Comparison of ENCODE assay signal across 23 cellular contexts in the genomic region with DNA sequence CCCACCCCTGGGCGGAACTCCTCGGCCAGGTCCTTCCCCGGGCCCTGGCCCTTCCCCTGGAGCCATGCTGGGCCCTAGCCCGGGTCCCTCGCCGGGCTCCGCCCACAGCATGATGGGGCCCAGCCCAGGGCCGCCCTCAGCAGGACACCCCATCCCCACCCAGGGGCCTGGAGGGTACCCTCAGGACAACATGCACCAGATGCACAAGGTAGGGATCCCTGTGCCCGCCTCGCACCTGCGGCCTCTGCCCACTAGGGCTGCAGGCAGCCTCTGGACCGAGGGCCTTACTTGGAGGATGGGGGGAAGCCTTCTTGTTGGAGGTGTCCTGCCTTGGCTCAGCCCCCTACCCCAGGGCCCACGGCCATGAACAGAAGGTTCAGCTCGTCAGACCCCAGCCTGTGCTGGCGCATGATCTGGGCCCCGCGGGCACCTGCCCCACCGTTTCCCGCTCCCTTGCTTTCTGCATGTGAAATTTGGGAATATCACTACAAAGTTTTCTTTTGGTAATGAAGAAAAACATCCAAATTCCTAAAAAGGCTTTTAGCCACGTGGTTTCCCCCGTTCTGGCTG. TPM values are rescaled to one million over a fixed set of nuclear protein-coding genes. Genes with fewer than 3 reads are reported as not detected.
A peak's percentile ranks its signal among the peaks of the same experiment; 100 is the strongest.
DNase-seq lines count a peak whose midpoint lies in the region; ATAC-seq, FAIRE-seq and TF ChIP-seq lines count a peak whose summit lies in the region.
"Had no signal": no experiment of that assay in that cellular context is flagged by ENCODE, and none has a peak within 500 bp of the region (broad histone marks: within the 10 kb centered on the region; RNA-seq: fewer than 3 reads in every experiment).

No MANE protein-coding gene starts in this region.

- peaks cover 28% of the 10 kb centered on the region for H3K79me2 ChIP-seq in HepG2 (ENCODE audit: insufficient read depth, low read length)

- TF ChIP-seq RAD21 in HepG2 (CRISPR knock-in tag; IDR thresholded peaks at IDR 0.05) = no peak

- H3K9me3 ChIP-seq in right cardiac atrium (ENCODE audit: control insufficient read depth, low read length) (no peaks in the 10 kb centered on the region), HepG2 (ENCODE audit: low read length) (no peaks in the 10 kb centered on the region)
- H3K9me3 ChIP-seq: prostate gland, transverse colon had no signal

- TF ChIP-seq CTCF in brain microvascular endothelial cell (IDR thresholded peaks at IDR 0.05; ENCODE audit: low read depth, low read length, missing control alignments) = peak; percentile 9
- no peak for TF ChIP-seq CTCF in HepG2 (CRISPR knock-in tag; IDR thresholded peaks at IDR 0.05)

- no peak for TF ChIP-seq EP300 in HepG2 (IDR thresholded peaks at IDR 0.05; ENCODE audit: low read depth in 2 of 2, low read length in 2 of 2)
- no peak for TF ChIP-seq EP300 in HepG2 (CRISPR knock-in tag; IDR thresholded peaks at IDR 0.05; ENCODE audit: borderline replicate concordance)

- WGBS in right cardiac atrium = 92% methylated on average over 21 of the region's 21 CpGs
- WGBS in HepG2 (ENCODE audit: low lambda C conversion rate) = 94% methylated on average over 13 of the region's 21 CpGs

- no peak for TF ChIP-seq POLR2A in HepG2 (IDR thresholded peaks at IDR 0.05; ENCODE audit: insufficient read depth in 1 of 2, low read depth in 2 of 2, low read length in 2 of 2)

- H3K4me2 ChIP-seq in HepG2 (ENCODE audit: low read depth, low read length) = no peak overlapping the region

- POLR2A ChIA-PET in HepG2 (lab: Yijun Ruan, JAX) = no interaction called here

- intact Hi-C loops in right cardiac atrium (cut with DNase I) = no loop called here
- intact Hi-C loops in left ventricle myocardium superior (cut with micrococcal nuclease) = no loop called here
- intact Hi-C loops in HepG2 (cut with micrococcal nuclease; ENCODE audit: unreplicated experiment) = no loop called here

- peaks cover 28% of the 10 kb centered on the region for H3K36me3 ChIP-seq in brain microvascular endothelial cell (replicated peaks)
- peaks cover 31 to 64% of the 10 kb centered on the region in 2 experiments for H3K36me3 ChIP-seq in HepG2 (replicated peaks in 1 of 2; ENCODE audit: control insufficient read depth in 1 of 2, insufficient read depth in 2 of 2, low read length in 2 of 2)

- no peak for FAIRE-seq in HepG2 (lab: Jason Lieb, UNC)
- FAIRE-seq: GM12878 had no signal

- no TSS peak for BruUV-seq in HepG2 (replicated peaks; lab: Mats Ljungman, UMichigan)

- H4K20me1 ChIP-seq in HepG2 (ENCODE audit: insufficient read depth, low read length) = peaks cover 10% of the 10 kb centered on the region; the same call in 1 of the 2 replicates

- no peak overlapping the region for H3K9ac ChIP-seq in HepG2 (ENCODE audit: insufficient read depth, low read depth, low read length)

- no peak overlapping the region for H2AFZ ChIP-seq in HepG2 (ENCODE audit: low read length)

- in situ Hi-C loops in brain microvascular endothelial cell (cut with HindIII; ENCODE audit: low pct_ligation_motif_present, low sequenced_read_pairs) (no loop called here), HepG2 (cut with HindIII; ENCODE audit: extremely low pct_ligation_motif_present, low pct_unique_long_range_greater_than_20kb) (no loop called here)

- H3K27ac ChIP-seq in right cardiac atrium (ENCODE audit: low read length) (no peak overlapping the region), brain microvascular endothelial cell (no peak overlapping the region), HepG2 (ENCODE audit: extremely low read length, insufficient read depth, low read length) (no peak overlapping the region)
- H3K27ac ChIP-seq: prostate gland, transverse colon had no signal

- ATAC-seq in right cardiac atrium (peak; percentile 19 to 20), left ventricle myocardium superior (no peak), HepG2 (peak; percentile 37), HG03045 (IDR thresholded peaks at IDR 0.05; ENCODE audit: unreplicated experiment) (no peak)
- ATAC-seq: activated CD8-positive, alpha-beta T cell treated with anti-CD3 and anti-CD28 coated beads, Interleukin-2, amount 10 ng/mL, durations not matched to agents 7 days and 5 days; activated T-helper 17 cell treated with anti-CD3 and anti-CD28 coated beads, Interleukin-2, amount 50 U/mL, for 72 hours; GM12878; Right ventricle myocardium inferior had no signal

- H3K4me1 ChIP-seq in right cardiac atrium (ENCODE audit: control insufficient read depth, insufficient read depth, low read length) (no peaks in the 10 kb centered on the region), HepG2 (ENCODE audit: insufficient read depth, low read length) (no peaks in the 10 kb centered on the region)
- H3K4me1 ChIP-seq: prostate gland, transverse colon had no signal

- CTCF ChIA-PET in HepG2 (lab: Yijun Ruan, JAX; ENCODE audit: low intra/inter-chr PET ratio, low total read pairs) = no interaction called here

- H3K27me3 ChIP-seq in right cardiac atrium (ENCODE audit: control insufficient read depth, insufficient read depth) (no peaks in the 10 kb centered on the region), brain microvascular endothelial cell (replicated peaks) (no peaks in the 10 kb centered on the region), HepG2 (ENCODE audit: control insufficient read depth in 1 of 2, insufficient read depth in 2 of 2, low read length in 2 of 2) (no peaks in the 10 kb centered on the region)
- H3K27me3 ChIP-seq: transverse colon had no signal

- no peak overlapping the region for H3K4me3 ChIP-seq in right cardiac atrium (ENCODE audit: low read length)
- H3K4me3 ChIP-seq in brain microvascular endothelial cell (ENCODE audit: low read depth, low read length) = no peak overlapping the region
- H3K4me3 ChIP-seq in HepG2 (replicated peaks in 1 of 3; ENCODE audit: insufficient read depth in 1 of 3, low read depth in 2 of 3, low read length in 3 of 3) = no peak overlapping the region
- H3K4me3 ChIP-seq: GM12878, prostate gland, transverse colon had no signal

- DNase-seq in right cardiac atrium = peak in 2 of 3 donors; percentile 35 to 53
- no peak for DNase-seq in left ventricle myocardium superior
- DNase-seq in brain microvascular endothelial cell = no peak
- DNase-seq in HepG2 (ENCODE audit: low spot score) = no peak
- no peak for DNase-seq in NCI-H69 (lab: John Stamatoyannopoulos, UW)
- DNase-seq in NCI-H1417 treated with DMSO at 0.1 percent for 48 hours (lab: John Stamatoyannopoulos, UW) = no peak
- DNase-seq in putamen (ENCODE audit: low spot score) = no peak
- DNase-seq: 8988T; activated CD8-positive, alpha-beta T cell treated with anti-CD3 and anti-CD28 coated beads, Interleukin-2, amount 10 ng/mL, durations not matched to agents 7 days and 5 days; amniotic stem cell; CD4-positive, alpha-beta T cell; HCEC 1CT; IMR-90; MV-4-11; NCI-H1436 treated with DMSO at 0.1 percent for 48 hours; NCI-H226; stimulated activated CD4-positive, alpha-beta T cell treated with anti-CD3 and anti-CD28 coated beads, Interleukin-4, amount 100 ng/mL, for 1 hour; transverse colon had no signal

RNA-seq across cellular contexts. Expression of gene SMARCA4, which starts 23.4 kb away (rescaled TPM):
- total RNA-seq in right cardiac atrium (10 to 100 TPM; 33.1 to 49.6 (median 45.6) TPM), left ventricle myocardium superior (41.6 TPM), HepG2 (2016; rRNA removed; fragmentation: Illumina TruSeq; extraction: Trizol) (45.9 and 61.5 TPM in 2 replicates)
- polyA plus RNA-seq in right cardiac atrium (39.7 TPM), HepG2 (2011; rRNA removed) (25.4 and 28.7 TPM in 2 replicates)
- total RNA-seq in HepG2 (2016; cell fraction: cytosol; rRNA removed; fragmentation: Illumina TruSeq; extraction: Trizol; ENCODE audit: low read depth) = 13.7 and 14.9 TPM in 2 replicates
- total RNA-seq in HepG2 (2016; cell fraction: insoluble cytoplasmic fraction; rRNA removed; fragmentation: Illumina TruSeq; extraction: Trizol) = 46.7 and 48.0 TPM in 2 replicates
- total RNA-seq in HepG2 (2016; cell fraction: membrane; rRNA removed; fragmentation: Illumina TruSeq; extraction: Trizol) = 29.6 and 31.5 TPM in 2 replicates
- total RNA-seq in HepG2 (2016; cell fraction: nucleus; rRNA removed; fragmentation: Illumina TruSeq; extraction: Trizol) = 40.2 and 49.1 TPM in 2 replicates
- polyA plus RNA-seq in HepG2 (2011; cell fraction: cytosol; rRNA removed) = 17.4 and 25.0 TPM in 2 replicates
- polyA plus RNA-seq in HepG2 (2011; cell fraction: nucleus; rRNA removed) = 76.1 and 88.8 TPM in 2 replicates
- polyA plus RNA-seq in HepG2 (2012) = 42.7 and 48.1 TPM in 2 replicates
- 7.8 and 9.0 TPM in 2 replicates for polyA plus RNA-seq in HepG2 (2016; cell fraction: cytosol; fragmentation: Illumina TruSeq; extraction: Trizol; ENCODE audit: low read depth)
- 65.5 and 92.2 TPM in 2 replicates for polyA plus RNA-seq in HepG2 (2016; cell fraction: insoluble cytoplasmic fraction; fragmentation: Illumina TruSeq; extraction: Trizol; ENCODE audit: low read depth)
- 20.1 and 25.6 TPM in 2 replicates for polyA plus RNA-seq in HepG2 (2016; cell fraction: membrane; fragmentation: Illumina TruSeq; extraction: Trizol; ENCODE audit: low read depth)
- polyA plus RNA-seq in HepG2 (2016; cell fraction: nucleus; fragmentation: Illumina TruSeq; extraction: Trizol; ENCODE audit: insufficient read depth, low read depth) = 103 and 106 TPM in 2 replicates
- polyA minus RNA-seq in HepG2 (2011; rRNA and poly(A)+ RNA removed; ENCODE audit: low replicate concordance) = 91.5 and 97.2 TPM in 2 replicates
- polyA minus RNA-seq in HepG2 (2011; cell fraction: cytosol; rRNA and poly(A)+ RNA removed) = 47.5 and 47.9 TPM in 2 replicates
- 41.6 and 43.3 TPM in 2 replicates for polyA minus RNA-seq in HepG2 (2011; cell fraction: nucleus; rRNA and poly(A)+ RNA removed)

RNA-seq across cellular contexts. Expression of gene TIMM29, which starts 55.6 kb away (rescaled TPM):
- total RNA-seq in right cardiac atrium = 10 to 100 TPM; 12.2 to 14.5 (median 13.0) TPM
- polyA plus RNA-seq in right cardiac atrium = 14.1 TPM
- 17.4 TPM for total RNA-seq in left ventricle myocardium superior
- total RNA-seq in HepG2 (2016; rRNA removed; fragmentation: Illumina TruSeq; extraction: Trizol) = 25.6 and 33.8 TPM in 2 replicates
- total RNA-seq in HepG2 (2016; cell fraction: cytosol; rRNA removed; fragmentation: Illumina TruSeq; extraction: Trizol; ENCODE audit: low read depth) = 5.7 and 6.8 TPM in 2 replicates
- 21.9 and 35.0 TPM in 2 replicates for total RNA-seq in HepG2 (2016; cell fraction: insoluble cytoplasmic fraction; rRNA removed; fragmentation: Illumina TruSeq; extraction: Trizol)
- total RNA-seq in HepG2 (2016; cell fraction: membrane; rRNA removed; fragmentation: Illumina TruSeq; extraction: Trizol) = 17.3 and 19.4 TPM in 2 replicates
- 14.3 and 19.7 TPM in 2 replicates for total RNA-seq in HepG2 (2016; cell fraction: nucleus; rRNA removed; fragmentation: Illumina TruSeq; extraction: Trizol)
- 7.0 and 7.1 TPM in 2 replicates for polyA plus RNA-seq in HepG2 (2011; rRNA removed)
- 6.4 and 7.7 TPM in 2 replicates for polyA plus RNA-seq in HepG2 (2011; cell fraction: cytosol; rRNA removed)
- polyA plus RNA-seq in HepG2 (2011; cell fraction: nucleus; rRNA removed) = 6.8 and 6.9 TPM in 2 replicates
- polyA plus RNA-seq in HepG2 (2012) = 11.2 and 12.5 TPM in 2 replicates
- 4.1 and 4.4 TPM in 2 replicates for polyA plus RNA-seq in HepG2 (2016; cell fraction: cytosol; fragmentation: Illumina TruSeq; extraction: Trizol; ENCODE audit: low read depth)
- polyA plus RNA-seq in HepG2 (2016; cell fraction: insoluble cytoplasmic fraction; fragmentation: Illumina TruSeq; extraction: Trizol; ENCODE audit: low read depth) = 17.0 and 19.4 TPM in 2 replicates
- 9.5 and 10.3 TPM in 2 replicates for polyA plus RNA-seq in HepG2 (2016; cell fraction: membrane; fragmentation: Illumina TruSeq; extraction: Trizol; ENCODE audit: low read depth)
- 18.8 and 25.6 TPM in 2 replicates for polyA plus RNA-seq in HepG2 (2016; cell fraction: nucleus; fragmentation: Illumina TruSeq; extraction: Trizol; ENCODE audit: insufficient read depth, low read depth)
- 7.1 and 11.2 TPM in 2 replicates for polyA minus RNA-seq in HepG2 (2011; rRNA and poly(A)+ RNA removed; ENCODE audit: low replicate concordance)
- 7.9 and 8.4 TPM in 2 replicates for polyA minus RNA-seq in HepG2 (2011; cell fraction: cytosol; rRNA and poly(A)+ RNA removed)
- polyA minus RNA-seq in HepG2 (2011; cell fraction: nucleus; rRNA and poly(A)+ RNA removed) = 5.7 and 5.8 TPM in 2 replicates

RNA-seq across cellular contexts. Expression of gene YIPF2, which starts 55.8 kb away (rescaled TPM):
- total RNA-seq in right cardiac atrium = 10 to 100 TPM; 19.3 to 25.5 (median 24.4) TPM
- 26.5 TPM for polyA plus RNA-seq in right cardiac atrium
- total RNA-seq in left ventricle myocardium superior = 16.4 TPM
- total RNA-seq in HepG2 (2016; rRNA removed; fragmentation: Illumina TruSeq; extraction: Trizol) = 22.7 and 37.3 TPM in 2 replicates
- 17.0 and 24.9 TPM in 2 replicates for total RNA-seq in HepG2 (2016; cell fraction: cytosol; rRNA removed; fragmentation: Illumina TruSeq; extraction: Trizol; ENCODE audit: low read depth)
- 18.1 and 40.3 TPM in 2 replicates for total RNA-seq in HepG2 (2016; cell fraction: insoluble cytoplasmic fraction; rRNA removed; fragmentation: Illumina TruSeq; extraction: Trizol)
- 33.8 and 40.6 TPM in 2 replicates for total RNA-seq in HepG2 (2016; cell fraction: membrane; rRNA removed; fragmentation: Illumina TruSeq; extraction: Trizol)
- total RNA-seq in HepG2 (2016; cell fraction: nucleus; rRNA removed; fragmentation: Illumina TruSeq; extraction: Trizol) = 29.4 and 31.8 TPM in 2 replicates
- polyA plus RNA-seq in HepG2 (2011; rRNA removed) = 53.2 and 59.7 TPM in 2 replicates
- 46.3 and 77.8 TPM in 2 replicates for polyA plus RNA-seq in HepG2 (2011; cell fraction: cytosol; rRNA removed)
- 119 and 138 TPM in 2 replicates for polyA plus RNA-seq in HepG2 (2011; cell fraction: nucleus; rRNA removed)
- 23.3 and 34.0 TPM in 2 replicates for polyA plus RNA-seq in HepG2 (2012)
- polyA plus RNA-seq in HepG2 (2016; cell fraction: cytosol; fragmentation: Illumina TruSeq; extraction: Trizol; ENCODE audit: low read depth) = 20.2 and 27.8 TPM in 2 replicates
- polyA plus RNA-seq in HepG2 (2016; cell fraction: insoluble cytoplasmic fraction; fragmentation: Illumina TruSeq; extraction: Trizol; ENCODE audit: low read depth) = 19.3 and 20.0 TPM in 2 replicates
- polyA plus RNA-seq in HepG2 (2016; cell fraction: membrane; fragmentation: Illumina TruSeq; extraction: Trizol; ENCODE audit: low read depth) = 25.6 and 30.0 TPM in 2 replicates
- 55.7 and 57.0 TPM in 2 replicates for polyA plus RNA-seq in HepG2 (2016; cell fraction: nucleus; fragmentation: Illumina TruSeq; extraction: Trizol; ENCODE audit: insufficient read depth, low read depth)
- 50.6 and 120 TPM in 2 replicates for polyA minus RNA-seq in HepG2 (2011; rRNA and poly(A)+ RNA removed; ENCODE audit: low replicate concordance)
- 34.1 and 39.4 TPM in 2 replicates for polyA minus RNA-seq in HepG2 (2011; cell fraction: cytosol; rRNA and poly(A)+ RNA removed)
- 26.1 and 28.1 TPM in 2 replicates for polyA minus RNA-seq in HepG2 (2011; cell fraction: nucleus; rRNA and poly(A)+ RNA removed)

Comparison
In these comparisons a context has a peak if more than half of its experiments do, and no peak if none do; other contexts are left out.
1. ATAC-seq: peak in right cardiac atrium (2 of 2) and HepG2 (single experiment); none in left ventricle myocardium superior (single experiment) and HG03045 (single experiment).
2. DNase-seq: peak in right cardiac atrium (2 of 3); none in left ventricle myocardium superior (single experiment), brain microvascular endothelial cell (single experiment), HepG2 (single experiment), NCI-H69 (single experiment), NCI-H1417 treated with DMSO at 0.1 percent for 48 hours (single experiment) and putamen (single experiment).